Comparison of ENCODE assay signal across 8 cellular contexts in genomic region chr11:65117206-65118096, GRCh38. TPM values are rescaled to one million over a fixed set of nuclear protein-coding genes. Genes with fewer than 3 reads are reported as not detected.
DNase-seq lines count a peak whose midpoint lies in the region; ATAC-seq, FAIRE-seq and TF ChIP-seq lines count a peak whose summit lies in the region.

Gene ZNHIT2 (minus strand): TSS chr11:65117701. CDS start chr11:65117653, 48 bp downstream.

- WGBS in H1 (ENCODE audit: extremely low coverage in 1 of 2, insufficient coverage in 1 of 2, insufficient read length in 1 of 2, insufficient replicate concordance in 2 of 2, low coverage in 1 of 2, low lambda C conversion rate in 2 of 2, missing lambda C conversion rate in 1 of 2), 2 experiments: 3% methylated on average over 76 of the region's 89 CpGs; no CpG with 5 or more reads in 1 of the 2 experiments
- under 1% methylated on average over 89 of the region's 89 CpGs for WGBS in mesenchymal stem cell

- peak in 1 of 2 experiments; percentile 89; a peak in 2 of 3 replicates for TF ChIP-seq POLR2A in H1 (IDR thresholded peaks at IDR 0.05; ENCODE audit: control extremely low read depth in 1 of 2, low read depth in 2 of 2, low read length in 2 of 2)

- H3K27me3 ChIP-seq in H1 (replicated peaks in 1 of 4; ENCODE audit: control insufficient read depth in 3 of 4, extremely low read depth in 1 of 4, insufficient read depth in 3 of 4, low read length in 3 of 4): no peaks in the 10 kb centered on the region
- no peaks in the 10 kb centered on the region for H3K27me3 ChIP-seq in mesenchymal stem cell (ENCODE audit: control insufficient read depth in 1 of 2, insufficient read depth in 1 of 2, low read length in 2 of 2)

- peaks cover 11 to 35% (median 18%) of the 10 kb centered on the region in 4 experiments for H3K36me3 ChIP-seq in H1 (ENCODE audit: control insufficient read depth in 2 of 4, insufficient read depth in 4 of 4, low read length in 3 of 4)
- H3K36me3 ChIP-seq in mesenchymal stem cell (ENCODE audit: control insufficient read depth in 1 of 2, insufficient read depth in 2 of 2, low read depth in 1 of 2, low read length in 2 of 2): peaks cover 50 to 53% of the 10 kb centered on the region in 2 experiments

- H3K14ac ChIP-seq in H1 (ENCODE audit: insufficient read length) (no peak within 1 kb of the TSS), mesenchymal stem cell (ENCODE audit: low read length in 2 of 2) (peak within 1 kb of the TSS in 1 of 2 experiments; percentile 92)

- no peaks in the 10 kb centered on the region for H3K9me3 Mint-ChIP-seq in activated CD8-positive, alpha-beta memory T cell treated with anti-CD3 and anti-CD28 coated beads, Interleukin-2, amount 10 ng/mL, durations not matched to agents 7 days and 5 days (ENCODE audit: low read depth)

- H2AFZ ChIP-seq in H1 (ENCODE audit: low read length) (no peak within 1 kb of the TSS), mesenchymal stem cell (ENCODE audit: low read depth, low read length) (peak within 1 kb of the TSS; percentile 79)

- H3K23ac ChIP-seq in H1 (ENCODE audit: insufficient read length) (no peak within 1 kb of the TSS), mesenchymal stem cell (ENCODE audit: low read length in 2 of 2) (no peak within 1 kb of the TSS)

- H3K4me3 Mint-ChIP-seq in activated CD8-positive, alpha-beta memory T cell treated with anti-CD3 and anti-CD28 coated beads, Interleukin-2, amount 10 ng/mL, durations not matched to agents 7 days and 5 days: peak within 1 kb of the TSS; percentile 86

- H3K4me3 ChIP-seq in H1 (ENCODE audit: extremely low read depth in 1 of 4, insufficient read depth in 2 of 4, low read depth in 3 of 4, low read length in 4 of 4) (peak within 1 kb of the TSS; percentile 61 to 83 (median 72)), mesenchymal stem cell (ENCODE audit: insufficient read depth in 1 of 2, low read depth in 1 of 2, low read length in 2 of 2) (peak within 1 kb of the TSS; percentile 86 to 96)

- H2BK15ac ChIP-seq in H1 (ENCODE audit: low read length): no peak within 1 kb of the TSS
- H2BK15ac ChIP-seq in mesenchymal stem cell (ENCODE audit: low read depth, poor library complexity, severe bottlenecking): no peak within 1 kb of the TSS

- H3K4me2 ChIP-seq in H1 (ENCODE audit: insufficient read depth in 1 of 2, low read depth in 2 of 2, low read length in 2 of 2): peak within 1 kb of the TSS; percentile 80 to 94
- peak within 1 kb of the TSS; percentile 79 for H3K4me2 ChIP-seq in mesenchymal stem cell (ENCODE audit: low read length, poor library complexity, severe bottlenecking)

- peaks cover 4 to 6% of the 10 kb centered on the region in 2 experiments for H4K20me1 ChIP-seq in H1 (replicated peaks in 1 of 2; ENCODE audit: control insufficient read depth in 1 of 2, insufficient read depth in 2 of 2, low read length in 2 of 2)

- peak within 1 kb of the TSS; percentile 84 for H2BK5ac ChIP-seq in H1 (ENCODE audit: low read depth, low read length)
- peak within 1 kb of the TSS; percentile 50 for H2BK5ac ChIP-seq in mesenchymal stem cell (ENCODE audit: low read depth, low read length, poor library complexity, severe bottlenecking)

- H4K5ac ChIP-seq in H1 (ENCODE audit: insufficient read length, low read depth, low read length): peak within 1 kb of the TSS; percentile 67

- H3K56ac ChIP-seq in H1 (replicated peaks; ENCODE audit: insufficient read length, low read depth, low read length): peak within 1 kb of the TSS; percentile 91

- H3K4ac ChIP-seq in H1 (replicated peaks; ENCODE audit: insufficient read length, low read depth, low read length) (peak within 1 kb of the TSS; percentile 94), mesenchymal stem cell (ENCODE audit: low read depth in 1 of 2, low read length in 2 of 2) (peak within 1 kb of the TSS; percentile 81 to 83)

- peak within 1 kb of the TSS; percentile 78 for H3K27ac ChIP-seq in H1 (ENCODE audit: low read depth, low read length)
- H3K27ac ChIP-seq in mesenchymal stem cell (ENCODE audit: low read length, poor library complexity, severe bottlenecking): peak within 1 kb of the TSS; percentile 80

- H3K18ac ChIP-seq in H1 (ENCODE audit: extremely low read depth, low read length) (peak within 1 kb of the TSS; percentile 93), mesenchymal stem cell (ENCODE audit: low read depth in 1 of 2, low read length in 2 of 2) (peak within 1 kb of the TSS; percentile 41 to 94)

- H4K91ac ChIP-seq in H1 (replicated peaks; ENCODE audit: insufficient read length, low read length) (peak within 1 kb of the TSS; percentile 98), mesenchymal stem cell (ENCODE audit: low read length) (peak within 1 kb of the TSS; percentile 83)

- H3K27ac Mint-ChIP-seq in activated CD8-positive, alpha-beta memory T cell treated with anti-CD3 and anti-CD28 coated beads, Interleukin-2, amount 10 ng/mL, durations not matched to agents 7 days and 5 days: peak within 1 kb of the TSS; percentile 91

- H3K79me1 ChIP-seq in H1 (ENCODE audit: low read depth, low read length) (peaks cover 13% of the 10 kb centered on the region), mesenchymal stem cell (replicated peaks; ENCODE audit: low read length, poor library complexity, severe bottlenecking) (peaks cover 20% of the 10 kb centered on the region)

- peaks cover 64% of the 10 kb centered on the region for H3K4me1 Mint-ChIP-seq in activated CD8-positive, alpha-beta memory T cell treated with anti-CD3 and anti-CD28 coated beads, Interleukin-2, amount 10 ng/mL, durations not matched to agents 7 days and 5 days

- peaks cover 2 to 22% (median 13%) of the 10 kb centered on the region in 4 experiments for H3K4me1 ChIP-seq in H1 (replicated peaks in 1 of 4; ENCODE audit: control insufficient read depth in 3 of 4, insufficient read depth in 4 of 4, low read length in 3 of 4)
- peaks cover 35% of the 10 kb centered on the region for H3K4me1 ChIP-seq in mesenchymal stem cell (ENCODE audit: control insufficient read depth, insufficient read depth, low read depth, low read length)

- peak; percentile 76 to 80 for TF ChIP-seq RAD21 in H1 (IDR thresholded peaks at IDR 0.05 in 1 of 2, conservative IDR thresholded peaks at IDR 0.05 in 1 of 2; ENCODE audit: low read depth in 2 of 2, low read length in 2 of 2)

- peak in 2 of 3 experiments; percentile 79 to 92; a peak in 3 of 4 replicates for TF ChIP-seq CTCF in H1 (IDR thresholded peaks at IDR 0.05; ENCODE audit: control extremely low read depth in 1 of 3, insufficient read depth in 1 of 3, low read depth in 1 of 3, low read length in 3 of 3)

- ATAC-seq in GM21367 (IDR thresholded peaks at IDR 0.05; ENCODE audit: unreplicated experiment): peak; percentile 47
- ATAC-seq in activated CD8-positive, alpha-beta memory T cell treated with anti-CD3 and anti-CD28 coated beads, Interleukin-2, amount 10 ng/mL, durations not matched to agents 7 days and 5 days: peak; percentile 71

- peak within 1 kb of the TSS; percentile 79 to 82 (median 80) for H3K9ac ChIP-seq in H1 (replicated peaks in 1 of 4; ENCODE audit: extremely low read depth in 1 of 4, low read depth in 3 of 4, low read length in 3 of 4)
- peak within 1 kb of the TSS; percentile 98 for H3K9ac ChIP-seq in mesenchymal stem cell (ENCODE audit: low read length)

- no peak within 1 kb of the TSS for H2BK12ac ChIP-seq in H1 (ENCODE audit: low read depth, low read length)
- no peak within 1 kb of the TSS for H2BK12ac ChIP-seq in mesenchymal stem cell (ENCODE audit: low read length in 2 of 2)

- H3K23me2 ChIP-seq in H1 (ENCODE audit: low read depth, low read length): peaks cover 14% of the 10 kb centered on the region; the same call in 1 of the 2 replicates

- DNase-seq in Caki2 (ENCODE audit: low read depth) (peak; percentile 96), HUDEP-2 (lab: John Stamatoyannopoulos, UW; ENCODE audit: unreplicated experiment in 76 of 76) (peak in 75 of 76 experiments; percentile 37 to 99 (median 98)), NOMO-1 treated with dmso at 0.1 percent for 144 hours (lab: John Stamatoyannopoulos, UW; ENCODE audit: unreplicated experiment) (peak; percentile 97), H1 (ENCODE audit: low read depth in 1 of 2, low spot score in 2 of 2) (peak; percentile 98 to 99), mesenchymal stem cell (peak; percentile 98)
- DNase-seq in activated CD8-positive, alpha-beta memory T cell treated with anti-CD3 and anti-CD28 coated beads, Interleukin-2, amount 10 ng/mL, durations not matched to agents 7 days and 5 days: peak; percentile 100
- DNase-seq in stimulated activated CD8-positive, alpha-beta memory T cell treated with anti-CD3 and anti-CD28 coated beads, Interleukin-15, amount 100 ng/mL, for 1 hour (ENCODE audit: low read depth): peak; percentile 100

- H4K8ac ChIP-seq in H1 (ENCODE audit: extremely low read depth, insufficient read depth, low read length): peak within 1 kb of the TSS; percentile 96
- peak within 1 kb of the TSS; percentile 89 for H4K8ac ChIP-seq in mesenchymal stem cell (ENCODE audit: low read length)

- peak in 1 of 2 experiments; percentile 75; a peak in 1 of 3 replicates for TF ChIP-seq EP300 in H1 (IDR thresholded peaks at IDR 0.05; ENCODE audit: borderline replicate concordance in 1 of 2, low read depth in 2 of 2, low read length in 2 of 2)

- peak; percentile 80 for FAIRE-seq in H1 (lab: Jason Lieb, UNC)

- no peaks in the 10 kb centered on the region for H3K27me3 Mint-ChIP-seq in activated CD8-positive, alpha-beta memory T cell treated with anti-CD3 and anti-CD28 coated beads, Interleukin-2, amount 10 ng/mL, durations not matched to agents 7 days and 5 days

- POLR2A ChIA-PET in H1 (lab: Charles Lee; ENCODE audit: partially characterized antibody): interaction anchor here (0.5 to 17.4 kb wide), 28 partner anchors 8 to 741 kb away, joined by 3 to 305 read pairs (median 5); partner anchors contain the start of genes ARL2, CAPN1, CDCA5 and MALAT1

- no peaks in the 10 kb centered on the region for H3K9me3 ChIP-seq in H1 (ENCODE audit: insufficient read depth in 2 of 2, low read depth in 1 of 2, low read length in 1 of 2)
- H3K9me3 ChIP-seq in mesenchymal stem cell (ENCODE audit: control insufficient read depth, low read length): no peaks in the 10 kb centered on the region

- peaks cover 32% of the 10 kb centered on the region for H3K36me3 Mint-ChIP-seq in activated CD8-positive, alpha-beta memory T cell treated with anti-CD3 and anti-CD28 coated beads, Interleukin-2, amount 10 ng/mL, durations not matched to agents 7 days and 5 days

- no peak within 1 kb of the TSS; the same call in 1 of the 2 replicates for H2AK5ac ChIP-seq in H1 (ENCODE audit: low read depth, low read length)
- H2AK5ac ChIP-seq in mesenchymal stem cell (ENCODE audit: low read length, severe bottlenecking): no peak within 1 kb of the TSS

- in situ Hi-C loops in Caki2 (cut with HindIII; ENCODE audit: low pct_unique_long_range_greater_than_20kb, low sequenced_read_pairs): no loop called here

- CTCF ChIA-PET in activated CD8-positive, alpha-beta memory T cell treated with anti-CD3 and anti-CD28 coated beads, Interleukin-2, amount 10 ng/mL, durations not matched to agents 7 days and 5 days (lab: Charles Lee): interaction anchor here (0.6 to 4.8 kb wide), 34 partner anchors 9 to 1279 kb away, joined by 3 to 29 read pairs (median 4); partner anchors contain the start of genes ARL2, CAPN1, CDC42BPG and CDCA5
- CTCF ChIA-PET in H1 (lab: Charles Lee; ENCODE audit: partially characterized antibody): interaction anchor here (0.6 to 2.2 kb wide), 16 partner anchors 9 to 271 kb away, joined by 3 to 12 read pairs (median 3); no protein-coding TSS in a partner anchor

- no peak within 1 kb of the TSS for H2BK20ac ChIP-seq in H1 (ENCODE audit: low read length)

- H2BK120ac ChIP-seq in H1 (replicated peaks; ENCODE audit: low read depth, low read length) (no peak within 1 kb of the TSS), mesenchymal stem cell (ENCODE audit: low read depth, low read length) (no peak within 1 kb of the TSS)

- H3K79me2 ChIP-seq in H1 (ENCODE audit: control insufficient read depth in 1 of 2, insufficient read depth in 2 of 2, low read length in 2 of 2): peaks cover 6 to 26% of the 10 kb centered on the region in 2 experiments

RNA-seq across cellular contexts. Expression of gene ZNHIT2, which starts in this region (rescaled TPM):
- total RNA-seq in Caki2 (2014; rRNA removed; shearing (Covaris generic); ENCODE audit: low replicate concordance): 11.4 and 16.5 TPM in 2 replicates
- 10 to 100 TPM; 10.5 to 13.5 TPM for total RNA-seq in activated CD8-positive, alpha-beta memory T cell treated with anti-CD3 and anti-CD28 coated beads, Interleukin-2, amount 10 ng/mL, durations not matched to agents 7 days and 5 days
- 13.0 and 14.8 TPM in 2 replicates for total RNA-seq in H1 (2021; fragmentation: NEBNext Ultra II Directional; extraction: Animal tissue kit (Norgen Biotek cat#: 25700))
- polyA plus RNA-seq in H1 (2011; rRNA removed): 16.1 and 23.4 TPM in 2 replicates
- 13.9 TPM for polyA plus RNA-seq in H1 (2011; cell fraction: cytosol; rRNA removed)
- 12.5 TPM for polyA plus RNA-seq in H1 (2011; cell fraction: nucleus; rRNA removed)
- 6.3 to 11.6 TPM (median 10.7 TPM) in 4 replicates for polyA plus RNA-seq in H1 (2012, experiment 1 of 2)
- polyA plus RNA-seq in H1 (2012, experiment 2 of 2): 12.3 TPM
- 6.8 TPM for polyA plus RNA-seq in H1 (2013, experiment 1 of 2)
- polyA plus RNA-seq in H1 (2013, experiment 2 of 2): 7.0 TPM
- 1.8 and 1.9 TPM in 2 replicates for polyA minus RNA-seq in H1 (2011; rRNA and poly(A)+ RNA removed)
- polyA minus RNA-seq in H1 (2011; cell fraction: cytosol; rRNA and poly(A)+ RNA removed): 9.0 TPM
- polyA minus RNA-seq in H1 (2011; cell fraction: nucleus; rRNA and poly(A)+ RNA removed): 14.0 TPM
- 5.1 TPM for polyA plus RNA-seq in mesenchymal stem cell (2013, experiment 1 of 2)
- polyA plus RNA-seq in mesenchymal stem cell (2013, experiment 2 of 2): 5.0 TPM

Comparison
In these comparisons a context has a peak if more than half of its experiments do, and no peak if none do; other contexts are left out.
1. Peak in every context shown above with its lines: DNase-seq, ATAC-seq, H3K4me3 ChIP-seq and H3K27ac ChIP-seq.